8 cellular contexts compared by ENCODE assay signal in the genomic region with DNA sequence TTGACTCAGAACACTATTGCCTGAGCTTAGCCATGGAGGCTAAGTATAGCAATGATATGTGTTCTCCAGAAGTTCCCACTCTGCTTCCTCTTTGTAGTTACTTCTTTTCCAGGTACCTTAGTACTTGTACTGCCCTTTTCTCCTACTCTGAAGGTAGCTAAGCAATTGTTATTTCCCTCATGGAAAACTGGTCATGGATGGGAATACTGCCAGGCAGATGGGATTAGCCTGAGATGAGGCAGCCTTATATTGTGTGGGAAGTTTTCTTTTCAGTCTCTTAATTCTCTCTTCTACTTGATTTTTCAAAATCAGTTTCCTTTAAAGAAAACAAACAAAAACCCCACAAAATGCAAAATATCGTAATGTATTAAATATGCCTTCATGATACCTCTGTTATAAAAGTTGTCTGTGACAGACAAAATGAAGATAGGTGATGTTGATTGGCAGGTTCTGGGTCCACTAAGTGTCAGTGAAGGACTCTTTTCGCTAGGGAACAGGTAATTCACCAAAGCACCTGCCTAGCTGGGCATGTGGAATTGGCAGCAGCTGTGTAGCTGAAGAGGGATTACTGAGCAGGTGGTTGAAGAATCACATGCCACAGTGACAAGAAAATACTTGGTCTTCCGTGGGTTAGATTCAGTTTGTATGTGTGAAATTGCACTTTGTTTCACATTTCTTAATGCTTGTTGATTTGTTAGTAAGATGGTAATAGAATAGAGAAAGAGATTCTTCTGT. TPM values are rescaled to one million over a fixed set of nuclear protein-coding genes. Genes with fewer than 3 reads are reported as not detected.
DNase-seq lines count a peak whose midpoint lies in the region; ATAC-seq and TF ChIP-seq lines count a peak whose summit lies in the region.

No MANE protein-coding gene starts in this region.

- ATAC-seq in CD4-positive, alpha-beta T cell (ENCODE audit: poor library complexity) = no peak
- ATAC-seq in HG03432 (IDR thresholded peaks at IDR 0.05; ENCODE audit: unreplicated experiment) (no peak), mucosa of descending colon (no peak), GM21360 (IDR thresholded peaks at IDR 0.05; ENCODE audit: unreplicated experiment) (no peak)

- peaks cover 27% of the 10 kb centered on the region for H3K4me1 ChIP-seq in GM23248 (ENCODE audit: insufficient read depth)
- H3K4me1 ChIP-seq in mucosa of descending colon (ENCODE audit: low read depth) = peaks cover 22% of the 10 kb centered on the region

- no peaks in the 10 kb centered on the region for H3K27me3 ChIP-seq in CD4-positive, alpha-beta T cell (ENCODE audit: control insufficient read depth, insufficient read depth, low read length)
- no peaks in the 10 kb centered on the region for H3K27me3 ChIP-seq in GM23248 (replicated peaks; ENCODE audit: insufficient read depth)

- H3K27ac ChIP-seq in CD4-positive, alpha-beta T cell (ENCODE audit: low read depth, low read length) = no peak overlapping the region
- no peak overlapping the region for H3K27ac ChIP-seq in GM23248

- CTCF ChIA-PET in CD4-positive, alpha-beta T cell (lab: Charles Lee) = no interaction called here

- no peak for TF ChIP-seq CTCF in CD4-positive, alpha-beta T cell (IDR thresholded peaks at IDR 0.05)
- no peak for TF ChIP-seq CTCF in mucosa of descending colon (IDR thresholded peaks at IDR 0.05)

- intact Hi-C loops in CD4-positive, alpha-beta T cell (cut with DNase I, micrococcal nuclease) = loop anchor here in 1 of 2 experiments (5.0 to 10.0 kb wide), 2 partner anchors 38 to 80 kb away; partner anchors contain the start of genes PCLAF and TRIP4
- intact Hi-C loops in mucosa of descending colon (cut with DNase I, micrococcal nuclease) = no loop called here

- DNase-seq in CD4-positive, alpha-beta T cell = no peak
- peak; percentile 51 for DNase-seq in GM23248
- peak; percentile 77 to 83 for DNase-seq in SHP77 (lab: John Stamatoyannopoulos, UW)
- peak; percentile 35 for DNase-seq in iris pigment epithelial cell (ENCODE audit: low read depth)
- DNase-seq in ureter (ENCODE audit: low spot score) = no peak
- DNase-seq in mucosa of descending colon = no peak

- peak overlapping the region; percentile 62 for H3K4me3 Mint-ChIP-seq in CD4-positive, alpha-beta T cell

- no peaks in the 10 kb centered on the region for H3K9me3 Mint-ChIP-seq in CD4-positive, alpha-beta T cell

- no peak overlapping the region for H2AFZ ChIP-seq in GM23248

- H3K4me2 ChIP-seq in GM23248 (ENCODE audit: unreplicated experiment) = no peak overlapping the region

- H3K36me3 ChIP-seq in GM23248 (ENCODE audit: low read depth) = no peaks in the 10 kb centered on the region; the same call in 1 of the 2 replicates
- H3K36me3 ChIP-seq in mucosa of descending colon (ENCODE audit: low read depth) = no peaks in the 10 kb centered on the region

- H3F3A ChIP-seq in GM23248 (ENCODE audit: insufficient read depth) = peaks cover 24% of the 10 kb centered on the region

- H3K4me1 Mint-ChIP-seq in CD4-positive, alpha-beta T cell (ENCODE audit: low read depth) = peaks cover 85% of the 10 kb centered on the region

- peaks cover 79% of the 10 kb centered on the region for H3K79me2 ChIP-seq in GM23248 (ENCODE audit: insufficient read depth)

- H3K4me3 ChIP-seq in GM23248 (no peak overlapping the region), mucosa of descending colon (no peak overlapping the region)

- WGBS in GM23248 (ENCODE audit: low coverage in 1 of 2, low lambda C conversion rate in 2 of 2, missing lambda C conversion rate in 2 of 2), 2 experiments = 87 to 88% methylated on average over 3 of the region's 3 CpGs

- H3K27me3 Mint-ChIP-seq in CD4-positive, alpha-beta T cell = no peaks in the 10 kb centered on the region

- no peaks in the 10 kb centered on the region for H3K9me3 ChIP-seq in CD4-positive, alpha-beta T cell (ENCODE audit: control insufficient read depth, low read length)
- H3K9me3 ChIP-seq in GM23248 (ENCODE audit: low read depth) = no peaks in the 10 kb centered on the region
- no peaks in the 10 kb centered on the region for H3K9me3 ChIP-seq in mucosa of descending colon

- in situ Hi-C loops in GM23248 (cut with MboI) = no loop called here

- 0 out of 2 replicates have a peak, but pooled peaks cover 11% of the 10 kb centered on the region for H4K20me1 ChIP-seq in GM23248 (ENCODE audit: insufficient read depth)

- peaks cover 40% of the 10 kb centered on the region for H3K36me3 Mint-ChIP-seq in CD4-positive, alpha-beta T cell (ENCODE audit: low read depth)

- H3K9ac ChIP-seq in GM23248 = no peak overlapping the region

- peak overlapping the region; percentile 46 for H3K27ac Mint-ChIP-seq in CD4-positive, alpha-beta T cell

- no peaks in the 10 kb centered on the region for H3K9me2 ChIP-seq in GM23248 (ENCODE audit: insufficient read depth)

- POLR2A ChIA-PET in CD4-positive, alpha-beta T cell (lab: Charles Lee) = interaction anchor here (0.8 to 1.1 kb wide), 2 partner anchors 170 to 187 kb away, joined by 3 to 6 read pairs; no protein-coding TSS in a partner anchor

RNA-seq across cellular contexts. Expression of gene ZNF609, which starts 4.1 kb away (rescaled TPM):
- 10 to 100 TPM; 62.4 to 65.3 TPM for total RNA-seq in CD4-positive, alpha-beta T cell
- 11.3 and 11.9 TPM in 2 replicates for total RNA-seq in GM23248 (2014; rRNA removed; shearing (Covaris generic))
- polyA plus RNA-seq in GM23248 (2016; fragmentation: Nextera tagmentation; extraction: Ambion mirVana) = 3.8 and 6.3 TPM in 2 replicates
- total RNA-seq in ureter (55.1 TPM), mucosa of descending colon (10 to 100 TPM; 25.4 to 49.2 (median 29.5) TPM)

Comparison
In these comparisons a context has a peak if more than half of its experiments do, and no peak if none do; other contexts are left out.
1. DNase-seq: peak in GM23248 (single experiment), SHP77 (2 of 2) and iris pigment epithelial cell (single experiment); none in CD4-positive, alpha-beta T cell (0 of 10), ureter (single experiment) and mucosa of descending colon (0 of 3).